ENCODE assay signal across 8 cellular contexts in genomic region chr2:29920631-29921559, GRCh38. TPM values are rescaled to one million over a fixed set of nuclear protein-coding genes. Genes with fewer than 3 reads are reported as not detected.
DNase-seq lines count a peak whose midpoint lies in the region; ATAC-seq, FAIRE-seq and TF ChIP-seq lines count a peak whose summit lies in the region.

No MANE protein-coding gene starts in this region.

- peak overlapping the region; percentile 89 for H2AFZ ChIP-seq in parathyroid adenoma

- no peak for ATAC-seq in HG03460 (IDR thresholded peaks at IDR 0.05; ENCODE audit: unreplicated experiment)

- H3K4me3 ChIP-seq in parathyroid adenoma (ENCODE audit: low read depth, low read length), result no peak overlapping the region

- no peak overlapping the region for H3K9ac ChIP-seq in parathyroid adenoma

- no peaks in the 10 kb centered on the region for H3K36me3 ChIP-seq in parathyroid adenoma (ENCODE audit: control insufficient read depth, insufficient read depth, low read length)

- no peaks in the 10 kb centered on the region for H3K27me3 ChIP-seq in parathyroid adenoma (ENCODE audit: control insufficient read depth, insufficient read depth, low read length)

- TF ChIP-seq CTCF in parathyroid adenoma (IDR thresholded peaks at IDR 0.05), result no peak

- DNase-seq in activated T-cell treated with anti-CD3 and anti-CD28 coated beads for 48 hours (ENCODE audit: low read depth) (peak; percentile 4), activated T-cell treated with anti-CD3 and anti-CD28 coated beads for 4 hours (no peak), SW480 (ENCODE audit: low spot score) (peak; percentile 10), frontal cortex (ENCODE audit: low spot score in 2 of 2) (peak; percentile 31 to 32), RPMI8226 (no peak)
- no peak for DNase-seq in stimulated activated naive CD4-positive, alpha-beta T cell treated with Interleukin-2 at 50 U/mL for 16 hours (lab: John Stamatoyannopoulos, UW)

- H3K4me1 ChIP-seq in parathyroid adenoma, result peaks cover 4% of the 10 kb centered on the region

- H3K4me2 ChIP-seq in parathyroid adenoma (ENCODE audit: low read length), result peak overlapping the region; percentile 64

- no peak for FAIRE-seq in frontal cortex (lab: Jason Lieb, UNC)

- H3K27ac ChIP-seq in parathyroid adenoma, result no peak overlapping the region

- no peaks in the 10 kb centered on the region for H3K79me2 ChIP-seq in parathyroid adenoma

- H3K9me3 ChIP-seq in parathyroid adenoma (ENCODE audit: control insufficient read depth, low read length), result no peaks in the 10 kb centered on the region

RNA-seq across cellular contexts. Expression of gene ALK, which starts 0.5 kb away (rescaled TPM):
- 2.0 TPM for total RNA-seq in frontal cortex

Comparison
In these comparisons a context has a peak if more than half of its experiments do, and no peak if none do; other contexts are left out.
1. DNase-seq: peak in activated T-cell treated with anti-CD3 and anti-CD28 coated beads for 48 hours (single experiment), SW480 (single experiment) and frontal cortex (2 of 2); none in activated T-cell treated with anti-CD3 and anti-CD28 coated beads for 4 hours (single experiment), stimulated activated naive CD4-positive, alpha-beta T cell treated with Interleukin-2 at 50 U/mL for 16 hours (single experiment) and RPMI8226 (single experiment).